Comparison of ENCODE assay signal across 9 cellular contexts in genomic region chr17:64641499-64641898, GRCh38. TPM values are rescaled to one million over a fixed set of nuclear protein-coding genes. Genes with fewer than 3 reads are reported as not detected.
DNase-seq lines count a peak whose midpoint lies in the region; ATAC-seq, FAIRE-seq and TF ChIP-seq lines count a peak whose summit lies in the region.
"Had no signal": no experiment of that assay in that cellular context is flagged by ENCODE, and none has a peak within 500 bp of the region (broad histone marks: within the 10 kb centered on the region; RNA-seq: fewer than 3 reads in every experiment).

No MANE protein-coding gene starts in this region.

- H3K27me3 Mint-ChIP-seq in endothelial cell (ENCODE audit: unreplicated experiment), result peaks cover 4% of the 10 kb centered on the region

- H3K36me3 Mint-ChIP-seq in endothelial cell (ENCODE audit: low read depth, unreplicated experiment), result no peaks in the 10 kb centered on the region

- H3K27ac Mint-ChIP-seq in endothelial cell (ENCODE audit: unreplicated experiment), result peak overlapping the region; percentile 30

- H3K4me1 Mint-ChIP-seq in endothelial cell (ENCODE audit: unreplicated experiment), result peaks cover 10% of the 10 kb centered on the region

- no peak overlapping the region for H3K4me3 ChIP-seq in neutrophil (ENCODE audit: low read depth in 1 of 2, low read length in 1 of 2)

- no peaks in the 10 kb centered on the region for H3K9me3 Mint-ChIP-seq in endothelial cell (ENCODE audit: unreplicated experiment)

- DNase-seq in Daoy (ENCODE audit: low read depth) (peak; percentile 91), NCI-H2196 (lab: John Stamatoyannopoulos, UW; ENCODE audit: unreplicated experiment) (peak; percentile 36), endothelial cell (ENCODE audit: low spot score) (no peak), middle frontal gyrus (ENCODE audit: extremely low spot score, low spot score) (no peak), 8988T (no peak), GM12891 (ENCODE audit: insufficient read length, low spot score) (no peak)
- DNase-seq: stimulated activated CD8-positive, alpha-beta memory T cell treated with anti-CD3 and anti-CD28 coated beads, Interleukin-4, amount 100 ng/mL, for 48 hours had no signal

- H3K27ac ChIP-seq in neutrophil, result peak overlapping the region; percentile 25

- no peak for ATAC-seq in GM18498 (IDR thresholded peaks at IDR 0.05; ENCODE audit: unreplicated experiment)

- TF ChIP-seq POLR2A in GM12891 (IDR thresholded peaks at IDR 0.05; ENCODE audit: low read depth, low read length), result no peak

- no peaks in the 10 kb centered on the region for H3K27me3 ChIP-seq in neutrophil

- H3K9me3 ChIP-seq in neutrophil, result no peaks in the 10 kb centered on the region

- H3K4me3 Mint-ChIP-seq in endothelial cell (ENCODE audit: unreplicated experiment), result no peak overlapping the region

- H3K36me3 ChIP-seq in neutrophil, result no peaks in the 10 kb centered on the region

- TF ChIP-seq CTCF in endothelial cell (IDR thresholded peaks at IDR 0.05; ENCODE audit: unreplicated experiment), result no peak
- TF ChIP-seq CTCF in neutrophil (IDR thresholded peaks at IDR 0.05), result no peak

- H3K4me1 ChIP-seq in neutrophil (ENCODE audit: control insufficient read depth in 1 of 2, insufficient read depth in 1 of 2, low read depth in 1 of 2, low read length in 1 of 2), result peaks cover 14 to 16% of the 10 kb centered on the region in 2 experiments

- FAIRE-seq in GM12891 (lab: Jason Lieb, UNC), result no peak

TF ChIP-seq in GM12891, 5 proteins besides CTCF, POLR2A, EP300 and RAD21:
- TF ChIP-seq TAF1 (IDR thresholded peaks at IDR 0.05; ENCODE audit: low read depth, low read length), result no peak

RNA-seq across cellular contexts. Expression of gene SMURF2, which starts 20.6 kb away (rescaled TPM):
- total RNA-seq in Daoy (2014; rRNA removed; shearing (Covaris generic)), result 80.7 and 84.8 TPM in 2 replicates
- total RNA-seq in endothelial cell (ENCODE audit: unreplicated experiment), result 69.2 TPM
- polyA plus RNA-seq in GM12891 (2012; ENCODE audit: low read depth, missing spikeins), result 3.7 TPM

Comparison
In these comparisons a context has a peak if more than half of its experiments do, and no peak if none do; other contexts are left out.
1. DNase-seq: peak in Daoy (single experiment) and NCI-H2196 (single experiment); none in endothelial cell (single experiment), middle frontal gyrus (single experiment), 8988T (single experiment) and GM12891 (single experiment).